Comparison of ENCODE assay signal across 24 cellular contexts in the genomic region with DNA sequence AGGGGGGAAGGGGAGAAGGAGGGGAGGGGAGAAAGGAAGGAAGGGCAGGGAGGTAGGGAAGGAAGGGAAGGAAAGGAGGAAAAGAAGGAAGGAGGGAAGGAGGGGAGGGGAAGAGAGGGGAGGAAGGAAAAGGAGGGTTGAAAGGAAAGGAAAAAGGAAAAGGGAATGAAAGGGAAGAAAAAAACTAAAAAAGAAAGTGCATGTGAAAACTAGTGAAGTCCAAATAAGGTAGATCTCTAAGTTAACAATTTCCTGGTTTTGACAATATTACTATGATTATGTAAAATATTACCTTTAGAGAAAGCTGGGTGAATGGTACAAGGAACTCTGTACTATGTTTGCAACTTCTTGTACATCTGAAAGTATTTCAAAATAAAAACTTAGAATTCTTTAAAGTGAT.
A peak's percentile ranks its signal among the peaks of the same experiment; 100 is the strongest.
DNase-seq lines count a peak whose midpoint lies in the region; ATAC-seq, FAIRE-seq and TF ChIP-seq lines count a peak whose summit lies in the region.
"Had no signal": no experiment of that assay in that cellular context is flagged by ENCODE, and none has a peak within 500 bp of the region (broad histone marks: within the 10 kb centered on the region; RNA-seq: fewer than 3 reads in every experiment).

No MANE protein-coding gene starts in this region.

- H3K27me3 ChIP-seq in HepG2 (ENCODE audit: control insufficient read depth in 1 of 2, insufficient read depth in 2 of 2, low read length in 2 of 2), result no peaks in the 10 kb centered on the region
- H3K27me3 ChIP-seq in right lobe of liver, result no peaks in the 10 kb centered on the region
- H3K27me3 ChIP-seq in BLaER1 treated with 17β-estradiol and CSF1 and Interleukin-3, amounts not matched to agents 10 nM and 100 nM, result no peaks in the 10 kb centered on the region
- H3K27me3 ChIP-seq in Karpas-422 (ENCODE audit: low read length), result no peaks in the 10 kb centered on the region
- no peaks in the 10 kb centered on the region for H3K27me3 ChIP-seq in CD4-positive, alpha-beta T cell (ENCODE audit: control insufficient read depth, insufficient read depth, low read length)
- no peaks in the 10 kb centered on the region for H3K27me3 ChIP-seq in heart left ventricle
- H3K27me3 ChIP-seq: BE2C had no signal

- no peak overlapping the region for H3K27ac ChIP-seq in HepG2 (ENCODE audit: extremely low read length, insufficient read depth, low read length)
- H3K27ac ChIP-seq in right lobe of liver, result no peak overlapping the region
- no peak overlapping the region for H3K27ac ChIP-seq in BLaER1 treated with 17β-estradiol and CSF1 and Interleukin-3, amounts not matched to agents 10 nM and 100 nM
- peak overlapping the region; percentile 63; the same call in 1 of the 2 replicates for H3K27ac ChIP-seq in Karpas-422 (ENCODE audit: low read length)
- H3K27ac ChIP-seq in CD4-positive, alpha-beta T cell (ENCODE audit: low read depth, low read length), result no peak overlapping the region
- no peak overlapping the region for H3K27ac ChIP-seq in heart left ventricle

- no peak overlapping the region for H3K4me3 Mint-ChIP-seq in CD4-positive, alpha-beta T cell
- H3K4me3 Mint-ChIP-seq: CD14-positive monocyte; CD4-positive, CD25-positive, alpha-beta regulatory T cell; CD8-positive, alpha-beta T cell had no signal

- no peaks in the 10 kb centered on the region for H3K27me3 Mint-ChIP-seq in CD4-positive, alpha-beta T cell

- intact Hi-C loops in HepG2 (cut with micrococcal nuclease; ENCODE audit: unreplicated experiment), result no loop called here
- intact Hi-C loops in right lobe of liver (cut with DNase I), result no loop called here
- intact Hi-C loops in CD4-positive, alpha-beta T cell (cut with DNase I, micrococcal nuclease), result no loop called here
- intact Hi-C loops in heart left ventricle (cut with DNase I), result no loop called here

- H3K4me2 ChIP-seq in HepG2 (ENCODE audit: low read depth, low read length) (no peak overlapping the region), Karpas-422 (ENCODE audit: low read depth, low read length, poor library complexity, severe bottlenecking) (no peak overlapping the region)
- peak overlapping the region in 7 of 11 experiments; percentile 28 to 59 (median 36); a peak in 13 of 22 replicates for H3K4me2 ChIP-seq in BLaER1 treated with 17β-estradiol and CSF1 and Interleukin-3, amounts not matched to agents 10 nM and 100 nM

- no peak overlapping the region for H3K27ac Mint-ChIP-seq in CD4-positive, alpha-beta T cell
- H3K27ac Mint-ChIP-seq: CD14-positive monocyte; CD4-positive, CD25-positive, alpha-beta regulatory T cell; CD8-positive, alpha-beta T cell had no signal

- DNase-seq in HepG2 (ENCODE audit: low spot score) (no peak), right lobe of liver (no peak), Karpas-422 (no peak), heart left ventricle (no peak)
- no peak for DNase-seq in CD4-positive, alpha-beta T cell
- DNase-seq: 8988T; ACHN; BE2C; C1 segment of cervical spinal cord; Caco-2; Calu3; CD4-positive, CD25-positive, alpha-beta regulatory T cell; CD8-positive, alpha-beta T cell; DMS79 treated with DMSO at 0.1 percent for 48 hours; GF-D8 had no signal

- BruUV-seq in HepG2 (replicated peaks; lab: Mats Ljungman, UMichigan), result no TSS peak

- no peak for TF ChIP-seq RAD21 in HepG2 (CRISPR knock-in tag; IDR thresholded peaks at IDR 0.05)

- no peaks in the 10 kb centered on the region for H3K4me1 Mint-ChIP-seq in CD4-positive, alpha-beta T cell (ENCODE audit: low read depth)
- H3K4me1 Mint-ChIP-seq: CD14-positive monocyte; CD4-positive, CD25-positive, alpha-beta regulatory T cell had no signal

- H4K20me1 ChIP-seq in HepG2 (ENCODE audit: insufficient read depth, low read length) (no peaks in the 10 kb centered on the region), Karpas-422 (ENCODE audit: insufficient read depth, low read depth, low read length) (no peaks in the 10 kb centered on the region)
- H4K20me1 ChIP-seq in BLaER1 treated with 17β-estradiol and CSF1 and Interleukin-3, amounts not matched to agents 10 nM and 100 nM, result no peaks in the 10 kb centered on the region

- no peak for FAIRE-seq in HepG2 (lab: Jason Lieb, UNC)
- FAIRE-seq: A204.1, D721Med, G401.6, GM12878, GM12892, GM18507 had no signal

- POLR2A ChIA-PET in HepG2 (lab: Yijun Ruan, JAX), result no interaction called here
- POLR2A ChIA-PET in CD4-positive, alpha-beta T cell (lab: Charles Lee), result no interaction called here

- TF ChIP-seq POLR2A in HepG2 (IDR thresholded peaks at IDR 0.05; ENCODE audit: insufficient read depth in 1 of 2, low read depth in 2 of 2, low read length in 2 of 2), result no peak
- no peak for TF ChIP-seq POLR2A in right lobe of liver (IDR thresholded peaks at IDR 0.05)
- TF ChIP-seq POLR2A in heart left ventricle (IDR thresholded peaks at IDR 0.05), result no peak

- TF ChIP-seq EP300 in HepG2 (IDR thresholded peaks at IDR 0.05; ENCODE audit: low read depth in 2 of 2, low read length in 2 of 2) (no peak), HepG2 (CRISPR knock-in tag; IDR thresholded peaks at IDR 0.05; ENCODE audit: borderline replicate concordance) (no peak)

- H3K4me3 ChIP-seq in HepG2 (replicated peaks in 1 of 3; ENCODE audit: insufficient read depth in 1 of 3, low read depth in 2 of 3, low read length in 3 of 3), result no peak overlapping the region
- H3K4me3 ChIP-seq in right lobe of liver, result no peak overlapping the region
- H3K4me3 ChIP-seq in BLaER1 treated with 17β-estradiol and CSF1 and Interleukin-3, amounts not matched to agents 10 nM and 100 nM, result no peak overlapping the region
- no peak overlapping the region for H3K4me3 ChIP-seq in Karpas-422 (ENCODE audit: low read length)
- H3K4me3 ChIP-seq in heart left ventricle, result no peak overlapping the region
- H3K4me3 ChIP-seq: GM12878 had no signal

- H3K79me2 ChIP-seq in HepG2 (ENCODE audit: insufficient read depth, low read length) (no peaks in the 10 kb centered on the region), Karpas-422 (ENCODE audit: low read length) (no peaks in the 10 kb centered on the region)

- no peak for ATAC-seq in HepG2
- no peak for ATAC-seq in right lobe of liver
- no peak for ATAC-seq in CD4-positive, alpha-beta T cell (ENCODE audit: poor library complexity)
- no peak for ATAC-seq in heart left ventricle
- no peak for ATAC-seq in GM21529 (IDR thresholded peaks at IDR 0.05; ENCODE audit: unreplicated experiment)
- ATAC-seq: CD8-positive, alpha-beta T cell; GM12878 had no signal

- in situ Hi-C loops in HepG2 (cut with HindIII; ENCODE audit: extremely low pct_ligation_motif_present, low pct_unique_long_range_greater_than_20kb), result no loop called here

- H3K9me2 ChIP-seq in Karpas-422 (replicated peaks; ENCODE audit: insufficient read depth, low read length), result no peaks in the 10 kb centered on the region

- no peaks in the 10 kb centered on the region for H3K36me3 ChIP-seq in HepG2 (replicated peaks in 1 of 2; ENCODE audit: control insufficient read depth in 1 of 2, insufficient read depth in 2 of 2, low read length in 2 of 2)
- H3K36me3 ChIP-seq in right lobe of liver, result no peaks in the 10 kb centered on the region
- no peaks in the 10 kb centered on the region for H3K36me3 ChIP-seq in BLaER1 treated with 17β-estradiol and CSF1 and Interleukin-3, amounts not matched to agents 10 nM and 100 nM
- no peaks in the 10 kb centered on the region for H3K36me3 ChIP-seq in Karpas-422 (ENCODE audit: insufficient read depth, low read length)
- H3K36me3 ChIP-seq in heart left ventricle, result no peaks in the 10 kb centered on the region
- H3K36me3 ChIP-seq: BE2C had no signal

- no peaks in the 10 kb centered on the region for H3K4me1 ChIP-seq in HepG2 (ENCODE audit: insufficient read depth, low read length)
- H3K4me1 ChIP-seq in right lobe of liver, result no peaks in the 10 kb centered on the region
- H3K4me1 ChIP-seq in BLaER1 treated with 17β-estradiol and CSF1 and Interleukin-3, amounts not matched to agents 10 nM and 100 nM, result peaks cover 0 to 52% (median 36%) of the 10 kb centered on the region in 10 experiments; a peak in 14 of 20 replicates
- peaks cover 54% of the 10 kb centered on the region for H3K4me1 ChIP-seq in Karpas-422 (ENCODE audit: low read length)
- no peaks in the 10 kb centered on the region for H3K4me1 ChIP-seq in heart left ventricle
- H3K4me1 ChIP-seq: BE2C, Caco-2 had no signal

- H3K9ac ChIP-seq in HepG2 (ENCODE audit: insufficient read depth, low read depth, low read length) (no peak overlapping the region), Karpas-422 (ENCODE audit: low read length) (no peak overlapping the region)
- no peak overlapping the region for H3K9ac ChIP-seq in BLaER1 treated with 17β-estradiol and CSF1 and Interleukin-3, amounts not matched to agents 10 nM and 100 nM

- H3K9me3 ChIP-seq in HepG2 (ENCODE audit: low read length) (no peaks in the 10 kb centered on the region), right lobe of liver (no peaks in the 10 kb centered on the region), Karpas-422 (ENCODE audit: low read length) (no peaks in the 10 kb centered on the region), heart left ventricle (no peaks in the 10 kb centered on the region)
- no peaks in the 10 kb centered on the region for H3K9me3 ChIP-seq in BLaER1 treated with 17β-estradiol and CSF1 and Interleukin-3, amounts not matched to agents 10 nM and 100 nM (replicated peaks in 1 of 11)
- H3K9me3 ChIP-seq in CD4-positive, alpha-beta T cell (ENCODE audit: control insufficient read depth, low read length), result peaks cover 5% of the 10 kb centered on the region
- H3K9me3 ChIP-seq: BE2C had no signal

- H3K36me3 Mint-ChIP-seq in CD4-positive, alpha-beta T cell (ENCODE audit: low read depth), result no peaks in the 10 kb centered on the region
- H3K36me3 Mint-ChIP-seq: CD14-positive monocyte; CD4-positive, CD25-positive, alpha-beta regulatory T cell; CD8-positive, alpha-beta T cell had no signal

- H2AFZ ChIP-seq in HepG2 (ENCODE audit: low read length) (no peak overlapping the region), Karpas-422 (ENCODE audit: low read length) (no peak overlapping the region)

- H3K9me3 Mint-ChIP-seq in CD4-positive, alpha-beta T cell, result peaks cover under 1% of the 10 kb centered on the region

- CTCF ChIA-PET in HepG2 (lab: Yijun Ruan, JAX; ENCODE audit: low intra/inter-chr PET ratio, low total read pairs), result no interaction called here
- CTCF ChIA-PET in CD4-positive, alpha-beta T cell (lab: Charles Lee), result no interaction called here

- no peak for TF ChIP-seq CTCF in HepG2 (CRISPR knock-in tag; IDR thresholded peaks at IDR 0.05)
- TF ChIP-seq CTCF in right lobe of liver (IDR thresholded peaks at IDR 0.05), result no peak
- no peak for TF ChIP-seq CTCF in CD4-positive, alpha-beta T cell (IDR thresholded peaks at IDR 0.05)
- TF ChIP-seq CTCF in heart left ventricle (IDR thresholded peaks at IDR 0.05), result no peak

TF ChIP-seq in HepG2, 621 proteins besides CTCF, POLR2A, EP300 and RAD21 (continues in another document):
- no peak for TF ChIP-seq HDAC1 (CRISPR knock-in tag; IDR thresholded peaks at IDR 0.05)

Comparison
In these comparisons a context has a peak if more than half of its experiments do, and no peak if none do; other contexts are left out.
1. H3K4me2 ChIP-seq: peak in BLaER1 treated with 17β-estradiol and CSF1 and Interleukin-3, amounts not matched to agents 10 nM and 100 nM (7 of 11); none in HepG2 (single experiment) and Karpas-422 (single experiment).